17 cellular contexts compared by ENCODE assay signal in genomic region chr9:114417511-114417910, GRCh38. TPM values are rescaled to one million over a fixed set of nuclear protein-coding genes. Genes with fewer than 3 reads are reported as not detected.
A peak's percentile ranks its signal among the peaks of the same experiment; 100 is the strongest.
DNase-seq lines count a peak whose midpoint lies in the region; ATAC-seq, FAIRE-seq and TF ChIP-seq lines count a peak whose summit lies in the region.
"Had no signal": no experiment of that assay in that cellular context is flagged by ENCODE, and none has a peak within 500 bp of the region (broad histone marks: within the 10 kb centered on the region; RNA-seq: fewer than 3 reads in every experiment).

No MANE protein-coding gene starts in this region.

- ATAC-seq in activated T-helper 17 cell treated with anti-CD3 and anti-CD28 coated beads, Interleukin-2, amount 50 U/mL, for 72 hours (replicated peaks): peak; percentile 53
- no peak for ATAC-seq in GM21381 (IDR thresholded peaks at IDR 0.05; ENCODE audit: unreplicated experiment)
- ATAC-seq: esophagus mucosa; HCT116; stimulated activated memory B cell treated with anti-CD40 and anti-IgM and Interleukin-4, amounts not matched to agents 10 μg/mL and 1 μg/mL and 100 μg/mL, for 72 hours had no signal

- H3K4me3 Mint-ChIP-seq in activated T-helper 17 cell treated with anti-CD3 and anti-CD28 coated beads, Interleukin-2, amount 50 U/mL, for 72 hours: no peak overlapping the region
- H3K4me3 Mint-ChIP-seq: activated naive CD4-positive, alpha-beta T cell treated with anti-CD3 and anti-CD28 coated beads for 36 hours; immature natural killer cell; stimulated activated memory B cell treated with anti-CD40 and anti-IgM and Interleukin-4, amounts not matched to agents 10 μg/mL and 1 μg/mL and 100 μg/mL, for 72 hours had no signal

- no peaks in the 10 kb centered on the region for H3K4me1 Mint-ChIP-seq in activated T-helper 17 cell treated with anti-CD3 and anti-CD28 coated beads, Interleukin-2, amount 50 U/mL, for 72 hours

- WGBS in transverse colon (ENCODE audit: low coverage in 1 of 2), 2 donors: 24 to 74% methylated on average over 3 of the region's 3 CpGs

- H3K27me3 ChIP-seq in transverse colon: no peaks in the 10 kb centered on the region

- no peak for TF ChIP-seq EP300 in transverse colon (IDR thresholded peaks at IDR 0.05; ENCODE audit: low read depth)

- intact Hi-C loops in transverse colon (cut with DNase I; ENCODE audit: low total_unique reads): no loop called here

- H3K27ac ChIP-seq in transverse colon: no peak overlapping the region

- TF ChIP-seq CTCF in fibroblast of villous mesenchyme (IDR thresholded peaks at IDR 0.05; ENCODE audit: insufficient read depth, low read depth, low read length) (peak; percentile 17), transverse colon (IDR thresholded peaks at IDR 0.05) (no peak)

- DNase-seq in AG08396 (ENCODE audit: low spot score): peak; percentile 65
- peak; percentile 67 for DNase-seq in H54 (ENCODE audit: insufficient read length, low spot score)
- peak; percentile 39 for DNase-seq in fibroblast of villous mesenchyme (ENCODE audit: low read depth)
- no peak for DNase-seq in T1000 (lab: John Stamatoyannopoulos, UW)
- DNase-seq in transverse colon: no peak
- no peak for DNase-seq in stimulated activated naive CD4-positive, alpha-beta T cell (lab: John Stamatoyannopoulos, UW)
- DNase-seq: activated naive CD4-positive, alpha-beta T cell treated with anti-CD3 and anti-CD28 coated beads for 36 hours; C1 segment of cervical spinal cord; immature natural killer cell; NCI-H1436; NCI-H524 treated with DMSO at 0.1 percent for 48 hours had no signal

- H3K36me3 ChIP-seq in transverse colon: no peaks in the 10 kb centered on the region

- H3K27me3 Mint-ChIP-seq in activated T-helper 17 cell treated with anti-CD3 and anti-CD28 coated beads, Interleukin-2, amount 50 U/mL, for 72 hours: no peaks in the 10 kb centered on the region
- H3K27me3 Mint-ChIP-seq: stimulated activated memory B cell treated with anti-CD40 and anti-IgM and Interleukin-4, amounts not matched to agents 10 μg/mL and 1 μg/mL and 100 μg/mL, for 72 hours had no signal

- no peak overlapping the region for H3K4me3 ChIP-seq in fibroblast of villous mesenchyme (ENCODE audit: low read depth, low read length)
- H3K4me3 ChIP-seq in transverse colon: no peak overlapping the region

- H3K36me3 Mint-ChIP-seq in activated T-helper 17 cell treated with anti-CD3 and anti-CD28 coated beads, Interleukin-2, amount 50 U/mL, for 72 hours (ENCODE audit: low read depth): no peaks in the 10 kb centered on the region
- H3K36me3 Mint-ChIP-seq: immature natural killer cell had no signal

- FAIRE-seq in H54 (lab: Jason Lieb, UNC): peak; percentile 86
- FAIRE-seq: G401.6 had no signal

- TF ChIP-seq POLR2A in H54 (IDR thresholded peaks at IDR 0.05; ENCODE audit: low read depth, low read length): no peak
- TF ChIP-seq POLR2A in transverse colon (IDR thresholded peaks at IDR 0.05): no peak

- in situ Hi-C loops in transverse colon (cut with MboI; ENCODE audit: low pct_ligation_motif_present in 1 of 4, low pct_unique_long_range_greater_than_20kb in 1 of 4, low sequenced_read_pairs in 3 of 4): loop anchor here in 3 of 4 donors (10.0 to 25.0 kb wide), 2 partner anchors 237 to 245 kb away; partner anchors contain the start of gene TEX53 (in 3 of the 3)

- H3K4me1 ChIP-seq in transverse colon: peaks cover 0 to 9% (median 0%) of the 10 kb centered on the region in 4 donors

- H3K27ac Mint-ChIP-seq in activated T-helper 17 cell treated with anti-CD3 and anti-CD28 coated beads, Interleukin-2, amount 50 U/mL, for 72 hours: peak overlapping the region; percentile 15
- H3K27ac Mint-ChIP-seq: activated naive CD4-positive, alpha-beta T cell treated with anti-CD3 and anti-CD28 coated beads for 36 hours; stimulated activated memory B cell treated with anti-CD40 and anti-IgM and Interleukin-4, amounts not matched to agents 10 μg/mL and 1 μg/mL and 100 μg/mL, for 72 hours had no signal

- H3K9me3 ChIP-seq in transverse colon: no peaks in the 10 kb centered on the region

- no peaks in the 10 kb centered on the region for H3K9me3 Mint-ChIP-seq in activated T-helper 17 cell treated with anti-CD3 and anti-CD28 coated beads, Interleukin-2, amount 50 U/mL, for 72 hours
- H3K9me3 Mint-ChIP-seq: activated naive CD4-positive, alpha-beta T cell treated with anti-CD3 and anti-CD28 coated beads for 36 hours; immature natural killer cell; stimulated activated memory B cell treated with anti-CD40 and anti-IgM and Interleukin-4, amounts not matched to agents 10 μg/mL and 1 μg/mL and 100 μg/mL, for 72 hours had no signal

RNA-seq across cellular contexts. Expression of gene AKNA, which starts 29.7 kb away (rescaled TPM):
- total RNA-seq in activated T-helper 17 cell treated with anti-CD3 and anti-CD28 coated beads, Interleukin-2, amount 50 U/mL, for 72 hours: 100 to 1,000 TPM; 169 to 184 TPM
- 11.2 and 14.8 TPM in 2 replicates for total RNA-seq in fibroblast of villous mesenchyme
- 10 to 100 TPM; 34.8 to 63.2 (median 48.6) TPM for total RNA-seq in transverse colon

Comparison
In these comparisons a context has a peak if more than half of its experiments do, and no peak if none do; other contexts are left out.
1. DNase-seq: peak in AG08396 (single experiment), H54 (single experiment) and fibroblast of villous mesenchyme (single experiment); none in T1000 (single experiment), transverse colon (single experiment) and stimulated activated naive CD4-positive, alpha-beta T cell (0 of 6).